ENCODE assay signal across 9 cellular contexts in genomic region chr14:50044040-50044651, GRCh38.
DNase-seq lines count a peak whose midpoint lies in the region; ATAC-seq and TF ChIP-seq lines count a peak whose summit lies in the region.
"Had no signal": no experiment of that assay in that cellular context is flagged by ENCODE, and none has a peak within 500 bp of the region (broad histone marks: within the 10 kb centered on the region; RNA-seq: fewer than 3 reads in every experiment).

No MANE protein-coding gene starts in this region.

- CTCF ChIA-PET in CD4-positive, alpha-beta memory T cell (lab: Charles Lee; ENCODE audit: partially characterized antibody), result interaction anchor here (0.9 to 5.0 kb wide), 11 partner anchors 17 to 191 kb away, joined by 3 to 32 read pairs (median 6); partner anchors contain the start of gene NEMF
- CTCF ChIA-PET in mammary epithelial cell (lab: Charles Lee; ENCODE audit: low non-redundant PET), result no interaction called here
- CTCF ChIA-PET in Caco-2 (lab: Charles Lee), result interaction anchor here (0.5 kb wide), 1 partner anchor 289 kb away, joined by 13 read pairs; no protein-coding TSS in a partner anchor

- H3K27ac Mint-ChIP-seq in CD4-positive, alpha-beta memory T cell, result peak overlapping the region; percentile 89 to 98 (median 96)
- H3K27ac Mint-ChIP-seq in Caco-2 (ENCODE audit: unreplicated experiment), result no peak overlapping the region

- no peaks in the 10 kb centered on the region for H3K9me2 ChIP-seq in OCI-LY1 (ENCODE audit: low read depth, low read length)

- H3K9ac ChIP-seq in OCI-LY1 (ENCODE audit: low read length) (peak overlapping the region; percentile 7; the same call in 1 of the 2 replicates), mammary epithelial cell (ENCODE audit: insufficient read depth, low read length) (peak overlapping the region; percentile 21)

- no peaks in the 10 kb centered on the region for H3K27me3 Mint-ChIP-seq in CD4-positive, alpha-beta memory T cell
- no peaks in the 10 kb centered on the region for H3K27me3 Mint-ChIP-seq in Caco-2 (ENCODE audit: insufficient read depth, unreplicated experiment)

- H2AFZ ChIP-seq in OCI-LY1 (ENCODE audit: low read length), result peak overlapping the region; percentile 92
- H2AFZ ChIP-seq in mammary epithelial cell (ENCODE audit: low read depth, low read length), result peak overlapping the region; percentile 63
- H2AFZ ChIP-seq in osteoblast (ENCODE audit: low read length), result peak overlapping the region; percentile 68

- H3K4me1 ChIP-seq in CD4-positive, alpha-beta memory T cell (ENCODE audit: insufficient read depth, low read length), result peaks cover 85% of the 10 kb centered on the region
- H3K4me1 ChIP-seq in OCI-LY1 (ENCODE audit: insufficient read depth, low read length, severe bottlenecking) (peaks cover 50% of the 10 kb centered on the region), mammary epithelial cell (ENCODE audit: insufficient read depth, low read length) (peaks cover 45% of the 10 kb centered on the region), osteoblast (ENCODE audit: insufficient read depth, low read length) (peaks cover 44% of the 10 kb centered on the region), Caco-2 (peaks cover 66% of the 10 kb centered on the region)

- no TSS peak for BruUV-seq in mammary epithelial cell (replicated peaks; lab: Mats Ljungman, UMichigan)
- no TSS peak for BruUV-seq in Caco-2 (replicated peaks; lab: Mats Ljungman, UMichigan)

- no peaks in the 10 kb centered on the region for H3F3A ChIP-seq in OCI-LY1 (ENCODE audit: insufficient read depth, low read length)

- dilution Hi-C loops in mammary epithelial cell (cut with HindIII; ENCODE audit: low sequenced_read_pairs), result no loop called here

- peaks cover 5 to 11% of the 10 kb centered on the region in 2 donors for H3K36me3 Mint-ChIP-seq in CD4-positive, alpha-beta memory T cell
- peaks cover under 1% of the 10 kb centered on the region for H3K36me3 Mint-ChIP-seq in Caco-2 (ENCODE audit: insufficient read depth, unreplicated experiment)

- H3K79me2 ChIP-seq in OCI-LY1 (ENCODE audit: insufficient read depth, low read length), result no peaks in the 10 kb centered on the region
- no peaks in the 10 kb centered on the region for H3K79me2 ChIP-seq in mammary epithelial cell (ENCODE audit: insufficient read depth, low read length)
- H3K79me2 ChIP-seq in osteoblast (ENCODE audit: insufficient read depth, low read length), result no peaks in the 10 kb centered on the region

- peak in 4 of 5 donors; percentile 38 to 55 (median 50) for DNase-seq in CD4-positive, alpha-beta memory T cell
- DNase-seq in mammary epithelial cell, result no peak
- DNase-seq in osteoblast (ENCODE audit: insufficient read length, low spot score, missing footprints), result no peak
- DNase-seq in NCI-H146 (lab: John Stamatoyannopoulos, UW), result no peak
- no peak for DNase-seq in Caco-2
- DNase-seq in NCI-H1930 (lab: John Stamatoyannopoulos, UW), result no peak
- DNase-seq: NCI-H1105 had no signal

- no peak overlapping the region for H3K4me3 ChIP-seq in CD4-positive, alpha-beta memory T cell (ENCODE audit: low read length in 2 of 2)
- H3K4me3 ChIP-seq in OCI-LY1 (ENCODE audit: low read depth, low read length, poor library complexity, severe bottlenecking) (no peak overlapping the region), mammary epithelial cell (replicated peaks in 1 of 3; ENCODE audit: insufficient read depth in 1 of 3, low read depth in 2 of 3, low read length in 3 of 3) (no peak overlapping the region), osteoblast (ENCODE audit: insufficient read depth, low read length) (no peak overlapping the region), Caco-2 (ENCODE audit: low read depth, low read length) (no peak overlapping the region)

- intact Hi-C loops in CD4-positive, alpha-beta memory T cell (cut with micrococcal nuclease), result loop anchor here (1.0 to 2.0 kb wide), 5 partner anchors 39 to 152 kb away; no protein-coding TSS in a partner anchor
- intact Hi-C loops in mammary epithelial cell (cut with micrococcal nuclease), result no loop called here
- intact Hi-C loops in Caco-2 (cut with micrococcal nuclease; ENCODE audit: unreplicated experiment), result no loop called here

- no peak for TF ChIP-seq CTCF in OCI-LY1 (IDR thresholded peaks at IDR 0.05; ENCODE audit: low read length)
- no peak for TF ChIP-seq CTCF in mammary epithelial cell (conservative IDR thresholded peaks at IDR 0.05 in 1 of 2, IDR thresholded peaks at IDR 0.05 in 1 of 2; ENCODE audit: extremely low read depth in 1 of 2, insufficient read depth in 1 of 2, low read depth in 1 of 2, low read length in 2 of 2)
- no peak for TF ChIP-seq CTCF in osteoblast (IDR thresholded peaks at IDR 0.05; ENCODE audit: extremely low read depth, low read depth, low read length)
- TF ChIP-seq CTCF in Caco-2 (IDR thresholded peaks at IDR 0.05; ENCODE audit: insufficient read depth in 1 of 2, low read depth in 1 of 2, low read length in 1 of 2, severe bottlenecking in 1 of 2, unreplicated experiment in 1 of 2), result no peak

- H3K4me1 Mint-ChIP-seq in CD4-positive, alpha-beta memory T cell, result peaks cover 60 to 88% (median 71%) of the 10 kb centered on the region in 4 donors
- peaks cover 31% of the 10 kb centered on the region for H3K4me1 Mint-ChIP-seq in Caco-2 (ENCODE audit: low read depth, unreplicated experiment)

- POLR2A ChIA-PET in CD4-positive, alpha-beta memory T cell (lab: Charles Lee; ENCODE audit: partially characterized antibody), result interaction anchor here (0.6 to 13.4 kb wide), 30 partner anchors 11 to 192 kb away, joined by 3 to 293 read pairs (median 6); partner anchors contain the start of genes ARF6 and NEMF
- POLR2A ChIA-PET in Caco-2 (lab: Charles Lee), result no interaction called here

- H3K36me3 ChIP-seq in CD4-positive, alpha-beta memory T cell (ENCODE audit: insufficient read depth, low read length), result no peaks in the 10 kb centered on the region
- H3K36me3 ChIP-seq in OCI-LY1 (ENCODE audit: insufficient read depth, low read length) (no peaks in the 10 kb centered on the region), mammary epithelial cell (ENCODE audit: insufficient read depth, low read length) (no peaks in the 10 kb centered on the region), osteoblast (ENCODE audit: insufficient read depth, low read length) (no peaks in the 10 kb centered on the region), Caco-2 (ENCODE audit: control insufficient read depth, insufficient read depth, low read length) (no peaks in the 10 kb centered on the region)

- H3K9me3 Mint-ChIP-seq in CD4-positive, alpha-beta memory T cell, result no peaks in the 10 kb centered on the region
- no peaks in the 10 kb centered on the region for H3K9me3 Mint-ChIP-seq in Caco-2 (ENCODE audit: unreplicated experiment)

- in situ Hi-C loops in mammary epithelial cell (cut with MboI; ENCODE audit: low sequenced_read_pairs in 2 of 2), result no loop called here

- peak overlapping the region; percentile 57 for H3K27ac ChIP-seq in CD4-positive, alpha-beta memory T cell (ENCODE audit: low read depth, low read length)
- H3K27ac ChIP-seq in OCI-LY1 (ENCODE audit: low read depth, low read length, poor library complexity, severe bottlenecking) (peak overlapping the region; percentile 60), mammary epithelial cell (ENCODE audit: insufficient read depth, low read depth, low read length) (peak overlapping the region; percentile 73), osteoblast (ENCODE audit: low read depth, low read length) (peak overlapping the region; percentile 59)

- H3K4me3 Mint-ChIP-seq in CD4-positive, alpha-beta memory T cell, result peak overlapping the region; percentile 26 to 85 (median 76)
- H3K4me3 Mint-ChIP-seq in Caco-2 (ENCODE audit: unreplicated experiment), result no peak overlapping the region

- no peaks in the 10 kb centered on the region for H3K27me3 ChIP-seq in CD4-positive, alpha-beta memory T cell (ENCODE audit: insufficient read depth, low read length)
- H3K27me3 ChIP-seq in OCI-LY1 (ENCODE audit: insufficient read depth, low read length), result no peaks in the 10 kb centered on the region
- no peaks in the 10 kb centered on the region for H3K27me3 ChIP-seq in mammary epithelial cell (ENCODE audit: insufficient read depth, low read length)
- no peaks in the 10 kb centered on the region for H3K27me3 ChIP-seq in osteoblast (ENCODE audit: insufficient read depth, low read length)
- no peaks in the 10 kb centered on the region for H3K27me3 ChIP-seq in Caco-2 (replicated peaks; ENCODE audit: control insufficient read depth, insufficient read depth, low read length)

- 58% methylated on average over 4 of the region's 4 CpGs for WGBS in mammary epithelial cell (ENCODE audit: low coverage, missing lambda C conversion rate)

- H3K4me2 ChIP-seq in OCI-LY1 (ENCODE audit: low read length) (peak overlapping the region; percentile 15; the same call in 1 of the 2 replicates), mammary epithelial cell (ENCODE audit: insufficient read depth, low read depth, low read length) (no peak overlapping the region), osteoblast (ENCODE audit: insufficient read depth, low read length) (no peak overlapping the region)

- H3K9me3 ChIP-seq in CD4-positive, alpha-beta memory T cell (ENCODE audit: control insufficient read depth in 1 of 2, low read length in 2 of 2), result no peaks in the 10 kb centered on the region
- H3K9me3 ChIP-seq in OCI-LY1 (ENCODE audit: low read length) (no peaks in the 10 kb centered on the region), mammary epithelial cell (replicated peaks; ENCODE audit: insufficient read depth, low read length) (no peaks in the 10 kb centered on the region), osteoblast (ENCODE audit: low read depth, low read length) (no peaks in the 10 kb centered on the region), Caco-2 (no peaks in the 10 kb centered on the region)

- H4K20me1 ChIP-seq in OCI-LY1 (ENCODE audit: insufficient read depth, low read length) (no peaks in the 10 kb centered on the region), mammary epithelial cell (ENCODE audit: insufficient read depth, low read length) (no peaks in the 10 kb centered on the region), osteoblast (ENCODE audit: insufficient read depth, low read length) (no peaks in the 10 kb centered on the region)

- ATAC-seq in HG03432 (IDR thresholded peaks at IDR 0.05; ENCODE audit: unreplicated experiment), result no peak

Comparison
In these comparisons a context has a peak if more than half of its experiments do, and no peak if none do; other contexts are left out.
1. DNase-seq: peak in CD4-positive, alpha-beta memory T cell (4 of 5); none in mammary epithelial cell (single experiment), osteoblast (single experiment), NCI-H146 (single experiment), Caco-2 (0 of 2) and NCI-H1930 (0 of 2).
2. Peak in every context shown above with its lines, with median percentiles within 50 percentile points of each other: H3K27ac ChIP-seq and H2AFZ ChIP-seq.